In genomic region chr11:112321521-112322172, GRCh38 we compare ENCODE assay signal across 8 cellular contexts.
DNase-seq lines count a peak whose midpoint lies in the region; ATAC-seq, FAIRE-seq and TF ChIP-seq lines count a peak whose summit lies in the region.

No MANE protein-coding gene starts in this region.

- H3K4me3 Mint-ChIP-seq in Calu3 (ENCODE audit: low read depth, unreplicated experiment): no peak overlapping the region
- H3K4me3 Mint-ChIP-seq in CD8-positive, alpha-beta memory T cell: no peak overlapping the region

- peak overlapping the region; percentile 46 for H3K27ac ChIP-seq in SJCRH30
- no peak overlapping the region for H3K27ac ChIP-seq in left ventricle myocardium inferior (replicated peaks)
- no peak overlapping the region for H3K27ac ChIP-seq in CD8-positive, alpha-beta memory T cell (ENCODE audit: low read depth, low read length)

- CTCF ChIA-PET in Calu3 (lab: Charles Lee): interaction anchor here (0.9 kb wide), 1 partner anchor 79 kb away, joined by 4 read pairs; no protein-coding TSS in a partner anchor
- CTCF ChIA-PET in CD8-positive, alpha-beta memory T cell (lab: Charles Lee): no interaction called here

- H3K27me3 Mint-ChIP-seq in Calu3 (ENCODE audit: unreplicated experiment): no peaks in the 10 kb centered on the region
- H3K27me3 Mint-ChIP-seq in CD8-positive, alpha-beta memory T cell: peaks cover 0 to 1% of the 10 kb centered on the region in 2 donors

- peak; percentile 23 for FAIRE-seq in urothelium cell line (lab: Jason Lieb, UNC)

- TF ChIP-seq CTCF in Calu3 (IDR thresholded peaks at IDR 0.05; ENCODE audit: unreplicated experiment): no peak
- no peak for TF ChIP-seq CTCF in left ventricle myocardium inferior (IDR thresholded peaks at IDR 0.05; ENCODE audit: borderline replicate concordance)

- no peak overlapping the region for H3K27ac Mint-ChIP-seq in Calu3 (ENCODE audit: unreplicated experiment)
- H3K27ac Mint-ChIP-seq in CD8-positive, alpha-beta memory T cell: peak overlapping the region in 1 of 8 donors; percentile 38

- no peaks in the 10 kb centered on the region for H3K9me3 Mint-ChIP-seq in Calu3 (ENCODE audit: low read depth, unreplicated experiment)
- H3K9me3 Mint-ChIP-seq in CD8-positive, alpha-beta memory T cell: peaks cover 0 to 9% (median 4%) of the 10 kb centered on the region in 5 donors

- H3K4me1 ChIP-seq in SJCRH30: peaks cover 26% of the 10 kb centered on the region
- peaks cover 36% of the 10 kb centered on the region for H3K4me1 ChIP-seq in left ventricle myocardium inferior
- H3K4me1 ChIP-seq in CD8-positive, alpha-beta memory T cell (ENCODE audit: insufficient read depth, low read length): peaks cover 9% of the 10 kb centered on the region

- ATAC-seq in GM18520 (IDR thresholded peaks at IDR 0.05; ENCODE audit: unreplicated experiment) (no peak), HG02970 (IDR thresholded peaks at IDR 0.05; ENCODE audit: low FRiP score, unreplicated experiment) (no peak)

- BruUV-seq in Calu3 (replicated peaks; lab: Mats Ljungman, UMichigan): no TSS peak

- peaks cover 4% of the 10 kb centered on the region for H3K36me3 Mint-ChIP-seq in Calu3 (ENCODE audit: insufficient read depth, unreplicated experiment)
- peaks cover 2 to 7% (median 2%) of the 10 kb centered on the region in 3 donors for H3K36me3 Mint-ChIP-seq in CD8-positive, alpha-beta memory T cell

- H3K9me3 ChIP-seq in SJCRH30 (replicated peaks): no peaks in the 10 kb centered on the region
- H3K9me3 ChIP-seq in left ventricle myocardium inferior (replicated peaks): peaks cover 8% of the 10 kb centered on the region
- H3K9me3 ChIP-seq in CD8-positive, alpha-beta memory T cell (ENCODE audit: low read length): no peaks in the 10 kb centered on the region

- H3K36me3 ChIP-seq in SJCRH30 (no peaks in the 10 kb centered on the region), left ventricle myocardium inferior (no peaks in the 10 kb centered on the region)
- no peaks in the 10 kb centered on the region for H3K36me3 ChIP-seq in CD8-positive, alpha-beta memory T cell (ENCODE audit: insufficient read depth, low read length)

- POLR2A ChIA-PET in CD8-positive, alpha-beta memory T cell (lab: Charles Lee): no interaction called here

- H3K4me3 ChIP-seq in SJCRH30 (no peak overlapping the region), left ventricle myocardium inferior (no peak overlapping the region)
- H3K4me3 ChIP-seq in CD8-positive, alpha-beta memory T cell (ENCODE audit: low read length): no peak overlapping the region

- intact Hi-C loops in Calu3 (cut with micrococcal nuclease; ENCODE audit: unreplicated experiment) (no loop called here), left ventricle myocardium inferior (cut with micrococcal nuclease) (no loop called here)

- peak; percentile 73 for DNase-seq in Calu3
- peak; percentile 97 for DNase-seq in M059J (ENCODE audit: low read depth)
- DNase-seq in SJCRH30: peak; percentile 77 to 84
- peak; percentile 33 for DNase-seq in left ventricle myocardium inferior
- DNase-seq in urothelium cell line (ENCODE audit: low spot score): peak; percentile 85
- no peak for DNase-seq in CD8-positive, alpha-beta memory T cell

- H3K4me1 Mint-ChIP-seq in Calu3 (ENCODE audit: low read depth, unreplicated experiment): peaks cover 38% of the 10 kb centered on the region
- peaks cover 3 to 15% (median 11%) of the 10 kb centered on the region in 3 donors for H3K4me1 Mint-ChIP-seq in CD8-positive, alpha-beta memory T cell

- H3K27me3 ChIP-seq in SJCRH30: no peaks in the 10 kb centered on the region
- no peaks in the 10 kb centered on the region for H3K27me3 ChIP-seq in left ventricle myocardium inferior (ENCODE audit: low read depth)
- H3K27me3 ChIP-seq in CD8-positive, alpha-beta memory T cell (ENCODE audit: insufficient read depth, low read length, poor library complexity, severe bottlenecking): no peaks in the 10 kb centered on the region

Comparison
In these comparisons a context has a peak if more than half of its experiments do, and no peak if none do; other contexts are left out.
1. DNase-seq: peak in Calu3 (single experiment), M059J (single experiment), SJCRH30 (2 of 2), left ventricle myocardium inferior (single experiment) and urothelium cell line (single experiment); none in CD8-positive, alpha-beta memory T cell (0 of 5).